In the genomic region with DNA sequence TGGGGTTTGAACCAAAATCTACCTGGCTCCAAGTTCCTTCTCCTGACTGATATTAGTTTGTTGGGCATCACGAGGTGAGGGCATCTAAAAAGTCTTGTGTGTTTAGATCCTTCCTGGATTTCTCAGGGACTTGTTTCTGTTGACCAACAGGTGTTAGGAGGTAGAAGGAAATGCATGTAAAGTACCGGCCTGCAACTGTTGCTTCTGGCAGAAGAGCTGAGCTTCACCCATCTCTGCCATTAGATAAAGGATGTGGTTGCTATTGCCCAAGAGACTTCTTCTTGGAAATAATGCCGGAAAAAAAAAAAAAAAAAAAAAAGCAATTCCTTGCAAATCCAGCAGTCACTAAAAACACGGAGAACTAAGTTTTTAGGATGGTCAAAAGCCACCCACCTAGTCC, we compare ENCODE assay signal across 31 cellular contexts.
"Had no signal": no experiment of that assay in that cellular context is flagged by ENCODE, and none has a peak within 500 bp of the region (broad histone marks: within the 10 kb centered on the region; RNA-seq: fewer than 3 reads in every experiment).

No MANE protein-coding gene starts in this region.

- H3K36me3 Mint-ChIP-seq: activated naive CD4-positive, alpha-beta T cell treated with anti-CD3 and anti-CD28 coated beads, Interleukin-2, amount 50 U/mL, for 24 hours; activated naive CD8-positive, alpha-beta T cell treated with anti-CD3 and anti-CD28 coated beads, Interleukin-2, amount 10 ng/mL, durations not matched to agents 7 days and 5 days had no signal

- DNase-seq: activated B cell treated with CpG ODN at 0.5 μM for 24 hours; activated CD4-positive, alpha-beta T cell treated with anti-CD3 and anti-CD28 coated beads for 4 hours; activated CD4-positive, CD25-positive, alpha-beta regulatory T cell treated with anti-CD3 and anti-CD28 coated beads, Interleukin-2, amount 50 U/mL, for 72 hours; activated CD8-positive, alpha-beta T cell treated with anti-CD3 and anti-CD28 coated beads for 36 hours; activated gamma-delta T cell; activated naive CD4-positive, alpha-beta T cell treated with Interleukin-2 at 50 U/mL for 16 hours; activated naive CD8-positive, alpha-beta T cell treated with anti-CD3 and anti-CD28 coated beads, Interleukin-2, amount 10 ng/mL, durations not matched to agents 7 days and 5 days; activated T-cell treated with anti-CD3 and anti-CD28 coated beads, Interleukin-2, amount 50 U/mL, for 24 hours; amygdala; KBM-7; MM.1S; NCI-H1092; NCI-H146; NCI-H187; NCI-H2081; NCI-H2171 treated with DMSO at 0.1 percent for 48 hours; NCI-H2227 treated with DMSO at 0.1 percent for 48 hours; NCI-H446; NCI-H510A treated with DMSO at 0.1 percent for 48 hours; NCI-H526 treated with DMSO at 0.1 percent for 48 hours; NCI-H82; SHP77; SJCRH30 had no signal

- H3K36me3 ChIP-seq: ascending aorta, SJCRH30 had no signal

- H3K4me1 Mint-ChIP-seq: activated B cell treated with CpG ODN at 0.5 μM for 24 hours had no signal

- H3K27me3 Mint-ChIP-seq: activated B cell treated with CpG ODN at 0.5 μM for 24 hours; activated CD8-positive, alpha-beta T cell treated with anti-CD3 and anti-CD28 coated beads for 36 hours; activated naive CD4-positive, alpha-beta T cell treated with anti-CD3 and anti-CD28 coated beads, Interleukin-2, amount 50 U/mL, for 24 hours; activated naive CD8-positive, alpha-beta T cell treated with anti-CD3 and anti-CD28 coated beads, Interleukin-2, amount 10 ng/mL, durations not matched to agents 7 days and 5 days; activated T-cell treated with anti-CD3 and anti-CD28 coated beads, Interleukin-2, amount 50 U/mL, for 24 hours had no signal

- H3K4me3 ChIP-seq: ascending aorta, SJCRH30, SK-N-MC had no signal

- H3K9me3 Mint-ChIP-seq: activated B cell treated with CpG ODN at 0.5 μM for 24 hours; activated CD8-positive, alpha-beta T cell treated with anti-CD3 and anti-CD28 coated beads for 36 hours; activated naive CD4-positive, alpha-beta T cell treated with anti-CD3 and anti-CD28 coated beads, Interleukin-2, amount 50 U/mL, for 24 hours; activated naive CD8-positive, alpha-beta T cell treated with anti-CD3 and anti-CD28 coated beads, Interleukin-2, amount 10 ng/mL, durations not matched to agents 7 days and 5 days; activated T-cell treated with anti-CD3 and anti-CD28 coated beads, Interleukin-2, amount 50 U/mL, for 24 hours; activated T-helper 2 cell treated with anti-CD3 and anti-CD28 coated beads, Interferon-gamma antibody, Interleukin-2, Interleukin-4, amounts not matched to agents 10 μg/mL and 5 μg/mL and 100 μg/mL, durations not matched to agents 14 hours and 24 hours and 36 hours; T-helper 1 cell treated with Interleukin-12 subunit alpha and Interleukin-12 subunit beta and Interleukin-4 antibody, amounts not matched to agents 30 μg/mL and 1 μg/mL, for 36 hours; T-helper 2 cell treated with Interferon-gamma antibody and Interleukin-4, amounts not matched to agents 5 μg/mL and 100 μg/mL, for 36 hours had no signal

- ATAC-seq: activated CD8-positive, alpha-beta T cell treated with anti-CD3 and anti-CD28 coated beads for 36 hours; Panc1 had no signal

- H3K4me3 Mint-ChIP-seq: activated B cell treated with CpG ODN at 0.5 μM for 24 hours; activated CD8-positive, alpha-beta T cell treated with anti-CD3 and anti-CD28 coated beads for 36 hours; activated naive CD4-positive, alpha-beta T cell treated with anti-CD3 and anti-CD28 coated beads, Interleukin-2, amount 50 U/mL, for 24 hours; activated naive CD8-positive, alpha-beta T cell treated with anti-CD3 and anti-CD28 coated beads, Interleukin-2, amount 10 ng/mL, durations not matched to agents 7 days and 5 days; activated T-cell treated with anti-CD3 and anti-CD28 coated beads, Interleukin-2, amount 50 U/mL, for 24 hours; T-helper 1 cell treated with Interleukin-12 subunit alpha and Interleukin-12 subunit beta and Interleukin-4 antibody, amounts not matched to agents 30 μg/mL and 1 μg/mL, for 36 hours; T-helper 2 cell treated with Interferon-gamma antibody and Interleukin-4, amounts not matched to agents 5 μg/mL and 100 μg/mL, for 36 hours had no signal

- H3K27ac Mint-ChIP-seq: activated B cell treated with CpG ODN at 0.5 μM for 24 hours; activated CD8-positive, alpha-beta T cell treated with anti-CD3 and anti-CD28 coated beads for 36 hours; activated naive CD4-positive, alpha-beta T cell treated with anti-CD3 and anti-CD28 coated beads, Interleukin-2, amount 50 U/mL, for 24 hours; activated naive CD8-positive, alpha-beta T cell treated with anti-CD3 and anti-CD28 coated beads, Interleukin-2, amount 10 ng/mL, durations not matched to agents 7 days and 5 days; activated T-cell treated with anti-CD3 and anti-CD28 coated beads, Interleukin-2, amount 50 U/mL, for 24 hours; activated T-helper 2 cell treated with anti-CD3 and anti-CD28 coated beads, Interferon-gamma antibody, Interleukin-2, Interleukin-4, amounts not matched to agents 10 μg/mL and 5 μg/mL and 100 μg/mL, durations not matched to agents 14 hours and 24 hours and 36 hours; T-helper 1 cell treated with Interleukin-12 subunit alpha and Interleukin-12 subunit beta and Interleukin-4 antibody, amounts not matched to agents 30 μg/mL and 1 μg/mL, for 36 hours; T-helper 2 cell treated with Interferon-gamma antibody and Interleukin-4, amounts not matched to agents 5 μg/mL and 100 μg/mL, for 36 hours had no signal

- H3K4me1 ChIP-seq: ascending aorta, SJCRH30 had no signal

- H3K9me3 ChIP-seq: ascending aorta, SJCRH30 had no signal

- H3K27me3 ChIP-seq: ascending aorta had no signal

- H3K27ac ChIP-seq: ascending aorta, SJCRH30, SK-N-MC, VCaP had no signal
